ENCODE assay signal across 24 cellular contexts in the genomic region with DNA sequence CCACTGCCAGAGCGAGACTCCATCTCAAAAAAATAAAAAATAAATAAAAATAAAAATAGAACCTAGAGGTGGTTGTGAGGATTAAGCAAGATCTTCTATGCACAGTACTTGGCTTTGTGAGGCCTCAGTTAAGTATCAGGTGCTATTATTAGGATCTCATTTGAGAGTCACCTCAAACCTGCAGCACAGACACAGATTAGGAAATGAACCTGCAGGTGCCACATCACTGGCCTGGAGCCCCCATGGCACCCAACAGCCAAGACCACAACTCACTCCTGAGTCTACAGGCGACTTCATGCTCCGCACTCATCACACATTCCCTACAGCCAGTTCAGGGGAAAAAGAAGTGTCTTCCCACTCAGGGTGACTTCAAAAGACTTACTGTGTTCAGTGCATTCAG.
DNase-seq lines count a peak whose midpoint lies in the region; ATAC-seq, FAIRE-seq and TF ChIP-seq lines count a peak whose summit lies in the region.
"Had no signal": no experiment of that assay in that cellular context is flagged by ENCODE, and none has a peak within 500 bp of the region (broad histone marks: within the 10 kb centered on the region; RNA-seq: fewer than 3 reads in every experiment).

No MANE protein-coding gene starts in this region.

- peaks cover 2 to 5% of the 10 kb centered on the region in 2 experiments for H3K36me3 ChIP-seq in GM12878 (ENCODE audit: control insufficient read depth in 2 of 2, insufficient read depth in 2 of 2, low read length in 1 of 2)
- H3K36me3 ChIP-seq in psoas muscle (ENCODE audit: insufficient read depth in 1 of 2, low read depth in 1 of 2): peaks cover 3 to 32% of the 10 kb centered on the region in 2 donors

- POLR2A ChIA-PET in GM12878 (lab: Charles Lee): interaction anchor here (1.7 kb wide), 1 partner anchor 20 kb away, joined by 3 read pairs; no protein-coding TSS in a partner anchor

- CTCF ChIA-PET in GM12878 (lab: Yijun Ruan, JAX): interaction anchor here (0.8 to 1.0 kb wide), 2 partner anchors 16 to 35 kb away, joined by 3 read pairs; no protein-coding TSS in a partner anchor

- H3K27me3 ChIP-seq in GM12878 (replicated peaks in 1 of 2; ENCODE audit: control insufficient read depth in 2 of 2, insufficient read depth in 2 of 2, low read length in 1 of 2) (no peaks in the 10 kb centered on the region), psoas muscle (ENCODE audit: insufficient read depth in 3 of 3, low read length in 2 of 3) (no peaks in the 10 kb centered on the region)
- H3K27me3 ChIP-seq: heart right ventricle, suprapubic skin had no signal

- TF ChIP-seq CTCF in GM12878 (IDR thresholded peaks at IDR 0.05 in 2 of 3, conservative IDR thresholded peaks at IDR 0.05 in 1 of 3; ENCODE audit: control insufficient read depth in 2 of 3, extremely low read depth in 1 of 3, insufficient read depth in 1 of 3, low read depth in 3 of 3, low read length in 3 of 3) (no peak), psoas muscle (IDR thresholded peaks at IDR 0.05) (no peak)

- H4K20me1 ChIP-seq in GM12878 (ENCODE audit: control insufficient read depth, insufficient read depth): no peaks in the 10 kb centered on the region

- no peak for TF ChIP-seq RAD21 in GM12878 (IDR thresholded peaks at IDR 0.05; ENCODE audit: insufficient read depth, low read depth, low read length)

- H3K79me2 ChIP-seq in GM12878 (ENCODE audit: control insufficient read depth, insufficient read depth, low read length): no peaks in the 10 kb centered on the region

- in situ Hi-C loops in GM12878 (cut with MboI): no loop called here

- SMC1A ChIA-PET in GM12878 (lab: Charles Lee; ENCODE audit: uncharacterized antibody, unreplicated experiment): interaction anchor here (0.6 to 4.8 kb wide), 4 partner anchors 12 to 121 kb away, joined by 3 to 23 read pairs (median 3); no protein-coding TSS in a partner anchor

- RAD21 ChIA-PET in GM12878 (lab: Charles Lee; ENCODE audit: unreplicated experiment): no interaction called here

- no peak for DNase-seq in GM12892 (ENCODE audit: insufficient read length)
- no peak for DNase-seq in GM12878 (ENCODE audit: low read depth, low spot score)
- DNase-seq in psoas muscle: no peak
- DNase-seq: activated CD4-positive, alpha-beta T cell treated with anti-CD3 and anti-CD28 coated beads for 4 hours; activated naive CD4-positive, alpha-beta T cell treated with anti-CD3 and anti-CD28 coated beads, Interleukin-2, amount 10 ng/mL, durations not matched to agents 7 days and 5 days; activated T-cell treated with anti-CD3 and anti-CD28 coated beads, Interleukin-2, amount 50 U/mL, for 48 hours; CD4-positive, alpha-beta T cell; DMS 273 treated with DMSO at 0.1 percent for 48 hours; GOT3; heart right ventricle; left colon; midbrain; NCI-H1417 treated with DMSO at 0.1 percent for 48 hours; NCI-H2171 treated with DMSO at 0.1 percent for 48 hours; NCI-H526 treated with DMSO at 0.1 percent for 48 hours had no signal

- H3K9me3 ChIP-seq in GM12878 (replicated peaks; ENCODE audit: control insufficient read depth, insufficient read depth, low read length): peaks cover 2% of the 10 kb centered on the region; the same call in 2 of the 3 replicates
- H3K9me3 ChIP-seq in psoas muscle: no peaks in the 10 kb centered on the region
- H3K9me3 ChIP-seq: heart right ventricle, suprapubic skin had no signal

- TF ChIP-seq POLR2A in GM12892 (IDR thresholded peaks at IDR 0.05; ENCODE audit: low read depth, low read length) (no peak), GM12878 (IDR thresholded peaks at IDR 0.05; ENCODE audit: low read depth, low read length) (no peak)

- no peak overlapping the region for H3K4me3 ChIP-seq in GM12878
- H3K4me3 ChIP-seq in psoas muscle: no peak overlapping the region
- H3K4me3 ChIP-seq: heart right ventricle, suprapubic skin had no signal

- peaks cover 43% of the 10 kb centered on the region for H3K4me1 ChIP-seq in GM12878 (ENCODE audit: control insufficient read depth, insufficient read depth, low read length)
- H3K4me1 ChIP-seq in psoas muscle: peaks cover 49% of the 10 kb centered on the region

- BruUV-seq in GM12878 (replicated peaks; lab: Mats Ljungman, UMichigan): no TSS peak

- H3K9ac ChIP-seq in GM12878 (ENCODE audit: control insufficient read depth, insufficient read depth, low read length): no peak overlapping the region

- intact Hi-C loops in GM12878 (cut with micrococcal nuclease; ENCODE audit: unreplicated experiment) (no loop called here), psoas muscle (cut with DNase I) (no loop called here)

- no peak overlapping the region for H2AFZ ChIP-seq in GM12878 (ENCODE audit: control insufficient read depth, low read depth, low read length)

- ATAC-seq in HG03439 (IDR thresholded peaks at IDR 0.05; ENCODE audit: unreplicated experiment) (peak; percentile 32), GM12878 (no peak), psoas muscle (peak; percentile 36 to 76 (median 64)), HG02642 (IDR thresholded peaks at IDR 0.05; ENCODE audit: poor library complexity, unreplicated experiment) (no peak), SK-N-SH treated with all-trans-retinoic acid at 6 μM for 48 hours (no peak), GM18907 (IDR thresholded peaks at IDR 0.05; ENCODE audit: unreplicated experiment) (no peak)
- ATAC-seq: left colon; natural killer cell treated with Interleukin-12 subunit alpha and Interleukin-12 subunit beta and Interleukin-15 and Interleukin-18, amount 100 ng/mL, for 72 hours had no signal

- FAIRE-seq in GM12892 (lab: Jason Lieb, UNC) (peak; percentile 42), GM12878 (lab: Jason Lieb, UNC) (peak; percentile 84)
- FAIRE-seq: G401.6, TTC549, urothelium cell line had no signal

- 83% methylated on average over 3 of the region's 3 CpGs for WGBS in GM12878 (ENCODE audit: insufficient coverage, insufficient replicate concordance, low lambda C conversion rate, missing lambda C conversion rate)
- WGBS in psoas muscle, 3 donors: 79 to 92% (median 84%) methylated on average over 3 of the region's 3 CpGs

- no peak overlapping the region for H3K4me2 ChIP-seq in GM12878 (ENCODE audit: control insufficient read depth, insufficient read depth)

- H3K27ac ChIP-seq in GM12878 (ENCODE audit: control insufficient read depth, insufficient read depth) (peak overlapping the region; percentile 43), psoas muscle (peak overlapping the region; percentile 43)
- H3K27ac ChIP-seq: suprapubic skin had no signal

- no peak for TF ChIP-seq EP300 in GM12878 (IDR thresholded peaks at IDR 0.05; ENCODE audit: borderline replicate concordance in 1 of 2, control insufficient read depth in 1 of 2, low read depth in 2 of 2, low read length in 2 of 2)

TF ChIP-seq in GM12878, 131 proteins besides CTCF, POLR2A, EP300 and RAD21 (continues in another document):
- TF ChIP-seq, protein P1, sequence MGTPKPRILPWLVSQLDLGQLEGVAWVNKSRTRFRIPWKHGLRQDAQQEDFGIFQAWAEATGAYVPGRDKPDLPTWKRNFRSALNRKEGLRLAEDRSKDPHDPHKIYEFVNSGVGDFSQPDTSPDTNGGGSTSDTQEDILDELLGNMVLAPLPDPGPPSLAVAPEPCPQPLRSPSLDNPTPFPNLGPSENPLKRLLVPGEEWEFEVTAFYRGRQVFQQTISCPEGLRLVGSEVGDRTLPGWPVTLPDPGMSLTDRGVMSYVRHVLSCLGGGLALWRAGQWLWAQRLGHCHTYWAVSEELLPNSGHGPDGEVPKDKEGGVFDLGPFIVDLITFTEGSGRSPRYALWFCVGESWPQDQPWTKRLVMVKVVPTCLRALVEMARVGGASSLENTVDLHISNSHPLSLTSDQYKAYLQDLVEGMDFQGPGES (IDR thresholded peaks at IDR 0.05): no peak
- TF ChIP-seq RUNX3 (IDR thresholded peaks at IDR 0.05; ENCODE audit: low read length): peak; percentile 48

TF ChIP-seq in SK-N-SH treated with all-trans-retinoic acid at 6 μM for 48 hours, 23 proteins besides CTCF, POLR2A, EP300 and RAD21:
- TF ChIP-seq ISL1 (CRISPR knock-in tag; IDR thresholded peaks at IDR 0.05) (no peak), RARB (CRISPR knock-in tag; IDR thresholded peaks at IDR 0.05) (no peak), ZNF8 (CRISPR knock-in tag; IDR thresholded peaks at IDR 0.05) (no peak), ESRRG (CRISPR knock-in tag; IDR thresholded peaks at IDR 0.05) (no peak), TCF4 (CRISPR knock-in tag; IDR thresholded peaks at IDR 0.05; ENCODE audit: borderline replicate concordance) (no peak), ZFP30 (CRISPR knock-in tag; IDR thresholded peaks at IDR 0.05) (no peak)

Comparison
In these comparisons a context has a peak if more than half of its experiments do, and no peak if none do; other contexts are left out.
1. ATAC-seq: peak in HG03439 (single experiment) and psoas muscle (4 of 4); none in GM12878 (single experiment), HG02642 (single experiment), SK-N-SH treated with all-trans-retinoic acid at 6 μM for 48 hours (single experiment) and GM18907 (single experiment).